In genomic region chr11:88335284-88335683, GRCh38 we compare ENCODE assay signal across 9 cellular contexts. TPM values are rescaled to one million over a fixed set of nuclear protein-coding genes. Genes with fewer than 3 reads are reported as not detected.
DNase-seq lines count a peak whose midpoint lies in the region; ATAC-seq and TF ChIP-seq lines count a peak whose summit lies in the region.
"Had no signal": no experiment of that assay in that cellular context is flagged by ENCODE, and none has a peak within 500 bp of the region (broad histone marks: within the 10 kb centered on the region; RNA-seq: fewer than 3 reads in every experiment).

No MANE protein-coding gene starts in this region.

- H3K4me3 ChIP-seq in left ventricle myocardium inferior (peak overlapping the region; percentile 84), right cardiac atrium (ENCODE audit: low read length) (no peak overlapping the region), upper lobe of right lung (peak overlapping the region; percentile 92)

- CTCF ChIA-PET in activated CD8-positive, alpha-beta T cell treated with anti-CD3 and anti-CD28 coated beads, Interleukin-2, amount 10 ng/mL, durations not matched to agents 7 days and 5 days (lab: Charles Lee) = interaction anchor here (1.0 kb wide), 1 partner anchor 15 kb away, joined by 3 read pairs; no protein-coding TSS in a partner anchor

- H3K4me1 Mint-ChIP-seq in activated CD8-positive, alpha-beta T cell treated with anti-CD3 and anti-CD28 coated beads, Interleukin-2, amount 10 ng/mL, durations not matched to agents 7 days and 5 days (ENCODE audit: low read depth) = peaks cover 64% of the 10 kb centered on the region
- peaks cover 74 to 85% of the 10 kb centered on the region in 2 donors for H3K4me1 Mint-ChIP-seq in immature natural killer cell

- POLR2A ChIA-PET in activated CD8-positive, alpha-beta T cell treated with anti-CD3 and anti-CD28 coated beads, Interleukin-2, amount 10 ng/mL, durations not matched to agents 7 days and 5 days (lab: Charles Lee) = interaction anchor here (1.6 to 5.5 kb wide), 2 partner anchors 20 to 27 kb away, joined by 7 to 48 read pairs; no protein-coding TSS in a partner anchor

- H3K27me3 Mint-ChIP-seq in activated CD8-positive, alpha-beta T cell treated with anti-CD3 and anti-CD28 coated beads, Interleukin-2, amount 10 ng/mL, durations not matched to agents 7 days and 5 days (ENCODE audit: low read depth) = no peaks in the 10 kb centered on the region
- peaks cover 8 to 20% (median 12%) of the 10 kb centered on the region in 3 donors for H3K27me3 Mint-ChIP-seq in immature natural killer cell (ENCODE audit: low read depth in 3 of 3)

- DNase-seq in left ventricle myocardium inferior = no peak
- DNase-seq in right cardiac atrium = no peak
- no peak for DNase-seq in activated CD8-positive, alpha-beta T cell treated with anti-CD3 and anti-CD28 coated beads, Interleukin-2, amount 10 ng/mL, durations not matched to agents 7 days and 5 days
- peak in 2 of 3 donors; percentile 30 to 35 for DNase-seq in immature natural killer cell
- no peak for DNase-seq in upper lobe of right lung
- DNase-seq in retina = no peak
- DNase-seq in stimulated activated CD4-positive, alpha-beta T cell treated with anti-CD3 and anti-CD28 coated beads, Interleukin-2, amount 100 ng/mL, for 24 hours = no peak
- DNase-seq: DMS79 had no signal

- peaks cover 25% of the 10 kb centered on the region for H3K4me1 ChIP-seq in left ventricle myocardium inferior
- peaks cover 3% of the 10 kb centered on the region for H3K4me1 ChIP-seq in right cardiac atrium (ENCODE audit: control insufficient read depth, insufficient read depth, low read length)
- peaks cover 30% of the 10 kb centered on the region for H3K4me1 ChIP-seq in upper lobe of right lung

- H3K36me3 ChIP-seq in left ventricle myocardium inferior = peaks cover 9% of the 10 kb centered on the region
- peaks cover 44% of the 10 kb centered on the region for H3K36me3 ChIP-seq in upper lobe of right lung

- H3K36me3 Mint-ChIP-seq in activated CD8-positive, alpha-beta T cell treated with anti-CD3 and anti-CD28 coated beads, Interleukin-2, amount 10 ng/mL, durations not matched to agents 7 days and 5 days (ENCODE audit: low read depth) = peaks cover 59% of the 10 kb centered on the region
- H3K36me3 Mint-ChIP-seq in immature natural killer cell = peaks cover 34 to 44% (median 41%) of the 10 kb centered on the region in 3 donors

- H3K27me3 ChIP-seq in left ventricle myocardium inferior (ENCODE audit: low read depth) (no peaks in the 10 kb centered on the region), right cardiac atrium (ENCODE audit: control insufficient read depth, insufficient read depth) (no peaks in the 10 kb centered on the region), upper lobe of right lung (no peaks in the 10 kb centered on the region)

- peak overlapping the region; percentile 66 for H3K27ac Mint-ChIP-seq in activated CD8-positive, alpha-beta T cell treated with anti-CD3 and anti-CD28 coated beads, Interleukin-2, amount 10 ng/mL, durations not matched to agents 7 days and 5 days
- H3K27ac Mint-ChIP-seq in immature natural killer cell = peak overlapping the region; percentile 93 to 99 (median 96)

- 85% methylated on average over 4 of the region's 4 CpGs for WGBS in right cardiac atrium

- H3K9me3 Mint-ChIP-seq in activated CD8-positive, alpha-beta T cell treated with anti-CD3 and anti-CD28 coated beads, Interleukin-2, amount 10 ng/mL, durations not matched to agents 7 days and 5 days (ENCODE audit: insufficient read depth) = no peaks in the 10 kb centered on the region
- H3K9me3 Mint-ChIP-seq in immature natural killer cell = no peaks in the 10 kb centered on the region

- intact Hi-C loops in left ventricle myocardium inferior (cut with micrococcal nuclease) = no loop called here
- intact Hi-C loops in right cardiac atrium (cut with DNase I) = no loop called here
- intact Hi-C loops in upper lobe of right lung (cut with DNase I) = no loop called here

- TF ChIP-seq CTCF in left ventricle myocardium inferior (IDR thresholded peaks at IDR 0.05; ENCODE audit: borderline replicate concordance) (no peak), upper lobe of right lung (IDR thresholded peaks at IDR 0.05) (no peak)

- ATAC-seq in right cardiac atrium (no peak), upper lobe of right lung (no peak), HG03354 (IDR thresholded peaks at IDR 0.05; ENCODE audit: poor library complexity, severe bottlenecking, unreplicated experiment) (no peak)
- no peak for ATAC-seq in activated CD8-positive, alpha-beta T cell treated with anti-CD3 and anti-CD28 coated beads, Interleukin-2, amount 10 ng/mL, durations not matched to agents 7 days and 5 days

- no peak overlapping the region for H3K27ac ChIP-seq in left ventricle myocardium inferior (replicated peaks)
- H3K27ac ChIP-seq in right cardiac atrium (ENCODE audit: low read length) = no peak overlapping the region
- peak overlapping the region; percentile 90 for H3K27ac ChIP-seq in upper lobe of right lung

- H3K4me3 Mint-ChIP-seq in activated CD8-positive, alpha-beta T cell treated with anti-CD3 and anti-CD28 coated beads, Interleukin-2, amount 10 ng/mL, durations not matched to agents 7 days and 5 days = peak overlapping the region; percentile 97
- peak overlapping the region; percentile 91 to 99 (median 94) for H3K4me3 Mint-ChIP-seq in immature natural killer cell

- H3K9me3 ChIP-seq in left ventricle myocardium inferior (replicated peaks) (no peaks in the 10 kb centered on the region), right cardiac atrium (ENCODE audit: control insufficient read depth, low read length) (no peaks in the 10 kb centered on the region), upper lobe of right lung (no peaks in the 10 kb centered on the region)

RNA-seq across cellular contexts. Expression of gene CTSC, which starts 2.3 kb away (rescaled TPM):
- total RNA-seq in left ventricle myocardium inferior (20.0 TPM), right cardiac atrium (10 to 100 TPM; 22.5 to 39.3 (median 28.8) TPM), upper lobe of right lung (278 TPM)
- polyA plus RNA-seq in right cardiac atrium (17.7 TPM), immature natural killer cell (100 to 1,000 TPM; 389 to 655 (median 558) TPM)
- total RNA-seq in activated CD8-positive, alpha-beta T cell treated with anti-CD3 and anti-CD28 coated beads, Interleukin-2, amount 10 ng/mL, durations not matched to agents 7 days and 5 days = 100 to 1,000 TPM; 211 to 219 TPM

Comparison
In these comparisons a context has a peak if more than half of its experiments do, and no peak if none do; other contexts are left out.
1. DNase-seq: peak in immature natural killer cell (2 of 3); none in left ventricle myocardium inferior (single experiment), right cardiac atrium (0 of 3), activated CD8-positive, alpha-beta T cell treated with anti-CD3 and anti-CD28 coated beads, Interleukin-2, amount 10 ng/mL, durations not matched to agents 7 days and 5 days (single experiment), upper lobe of right lung (single experiment), retina (single experiment) and stimulated activated CD4-positive, alpha-beta T cell treated with anti-CD3 and anti-CD28 coated beads, Interleukin-2, amount 100 ng/mL, for 24 hours (0 of 2).